In genomic region chr4:223913-224497, GRCh38 we compare ENCODE assay signal across 29 cellular contexts.
"Had no signal": no experiment of that assay in that cellular context is flagged by ENCODE, and none has a peak within 500 bp of the region (broad histone marks: within the 10 kb centered on the region; RNA-seq: fewer than 3 reads in every experiment).

No MANE protein-coding gene starts in this region.

- H3K4me3 Mint-ChIP-seq: mesothelial cell of epicardium; nephron; neural crest cell; stimulated activated naive B cell treated with anti-CD40 and anti-IgM and Interleukin-4, amounts not matched to agents 10 μg/mL and 1 μg/mL and 100 μg/mL, for 72 hours had no signal

- H3K79me2 ChIP-seq: hepatocyte had no signal

- ATAC-seq: heart right ventricle; pancreas; right cardiac atrium; sciatic nerve; stimulated activated naive B cell treated with anti-CD40 and anti-IgM and Interleukin-4, amounts not matched to agents 10 μg/mL and 1 μg/mL and 100 μg/mL, for 72 hours; stimulated activated naive CD8-positive, alpha-beta T cell treated with anti-CD3 and anti-CD28 coated beads, Interleukin-15, Interleukin-2, amounts not matched to agents 100 U/mL and 50 U/mL, for 24 hours; upper lobe of right lung had no signal

- H3K4me1 ChIP-seq: heart right ventricle, left ventricle myocardium inferior, pancreas, prostate gland, stomach, suprapubic skin, tibial artery, upper lobe of right lung had no signal

- H3K27me3 ChIP-seq: heart right ventricle, hepatocyte, pancreas, stomach, suprapubic skin, tibial artery, upper lobe of right lung had no signal

- H3K9me3 ChIP-seq: pancreas, prostate gland had no signal

- H3K27me3 Mint-ChIP-seq: naive B cell; stimulated activated naive B cell treated with anti-CD40 and anti-IgM and Interleukin-4, amounts not matched to agents 10 μg/mL and 1 μg/mL and 100 μg/mL, for 72 hours had no signal

- H3K4me3 ChIP-seq: heart right ventricle, hepatocyte, left ventricle myocardium inferior, lung, pancreas, prostate gland, skin epidermis, stomach, suprapubic skin, thoracic aorta, tibial artery, upper lobe of right lung had no signal

- H3K4me2 ChIP-seq: hepatocyte had no signal

- DNase-seq: heart right ventricle; left ventricle myocardium inferior; mesendoderm; naive B cell; nucleus accumbens; pancreas; posterior cingulate gyrus; retina; right cardiac atrium; stimulated activated CD4-positive, alpha-beta T cell treated with anti-CD3 and anti-CD28 coated beads, Interleukin-12 subunit alpha, Interleukin-12 subunit beta, amount 100 ng/mL, for 4 hours; stimulated activated CD4-positive, alpha-beta T cell treated with anti-CD3 and anti-CD28 coated beads, Interleukin-15, amount 100 ng/mL, for 24 hours; stimulated activated CD4-positive, alpha-beta T cell treated with anti-CD3 and anti-CD28 coated beads, Interleukin-2, amount 100 ng/mL, for 24 hours; stimulated activated CD4-positive, alpha-beta T cell treated with anti-CD3 and anti-CD28 coated beads, Interleukin-4, amount 100 ng/mL, for 1 hour; stimulated activated naive B cell treated with anti-CD40 and anti-IgM and Interleukin-4, amounts not matched to agents 10 μg/mL and 1 μg/mL and 100 μg/mL, for 72 hours; stimulated activated naive CD8-positive, alpha-beta T cell treated with anti-CD3 and anti-CD28 coated beads, Interleukin-15, Interleukin-2, amounts not matched to agents 100 U/mL and 50 U/mL, for 24 hours; stomach; tibial artery; trophoblast cell; upper lobe of right lung had no signal

- H3K4me1 Mint-ChIP-seq: mesothelial cell of epicardium; nephron; neural crest cell; stimulated activated naive B cell treated with anti-CD40 and anti-IgM and Interleukin-4, amounts not matched to agents 10 μg/mL and 1 μg/mL and 100 μg/mL, for 72 hours had no signal

- H3K27ac Mint-ChIP-seq: mesothelial cell of epicardium; nephron; stimulated activated naive B cell treated with anti-CD40 and anti-IgM and Interleukin-4, amounts not matched to agents 10 μg/mL and 1 μg/mL and 100 μg/mL, for 72 hours had no signal

- H3K27ac ChIP-seq: heart right ventricle, hepatocyte, left ventricle myocardium inferior, pancreas, prostate gland, skin epidermis, stomach, suprapubic skin, thoracic aorta, tibial artery, upper lobe of right lung had no signal

- H2AFZ ChIP-seq: hepatocyte had no signal

- H3K36me3 ChIP-seq: pancreas, prostate gland, suprapubic skin, thoracic aorta, upper lobe of right lung had no signal
